ENCODE assay signal across 33 cellular contexts in genomic region chr4:16431871-16432270, GRCh38.
DNase-seq lines count a peak whose midpoint lies in the region; ATAC-seq and TF ChIP-seq lines count a peak whose summit lies in the region.
"Had no signal": no experiment of that assay in that cellular context is flagged by ENCODE, and none has a peak within 500 bp of the region (broad histone marks: within the 10 kb centered on the region; RNA-seq: fewer than 3 reads in every experiment).

No MANE protein-coding gene starts in this region.

- H3K9me3 Mint-ChIP-seq in neural progenitor cell: peaks cover 6% of the 10 kb centered on the region
- no peaks in the 10 kb centered on the region for H3K9me3 Mint-ChIP-seq in activated CD4-positive, alpha-beta memory T cell treated with anti-CD3 and anti-CD28 coated beads for 36 hours
- H3K9me3 Mint-ChIP-seq: CD8-positive, alpha-beta T cell had no signal

- H3K36me3 ChIP-seq in esophagus muscularis mucosa: no peaks in the 10 kb centered on the region
- no peaks in the 10 kb centered on the region for H3K36me3 ChIP-seq in neural progenitor cell
- H3K36me3 ChIP-seq in body of pancreas (replicated peaks in 1 of 2; ENCODE audit: insufficient read depth in 1 of 2, low read depth in 2 of 2): no peaks in the 10 kb centered on the region
- H3K36me3 ChIP-seq: BE2C; BLaER1; BLaER1 treated with 17β-estradiol and CSF1 and Interleukin-3, amounts not matched to agents 10 nM and 100 nM had no signal

- no peaks in the 10 kb centered on the region for H3K4me1 ChIP-seq in esophagus muscularis mucosa
- H3K4me1 ChIP-seq in neural progenitor cell: no peaks in the 10 kb centered on the region
- H3K4me1 ChIP-seq in body of pancreas: no peaks in the 10 kb centered on the region
- H3K4me1 ChIP-seq: A549; BE2C; BLaER1; BLaER1 treated with 17β-estradiol and CSF1 and Interleukin-3, amounts not matched to agents 10 nM and 100 nM; Caco-2 had no signal

- H4K20me1 ChIP-seq in neural progenitor cell (ENCODE audit: low read depth): no peaks in the 10 kb centered on the region
- H4K20me1 ChIP-seq: BLaER1; BLaER1 treated with 17β-estradiol and CSF1 and Interleukin-3, amounts not matched to agents 10 nM and 100 nM had no signal

- peaks cover 0 to 8% (median 2%) of the 10 kb centered on the region in 4 donors for H3K9me3 ChIP-seq in esophagus muscularis mucosa
- H3K9me3 ChIP-seq in neural progenitor cell (ENCODE audit: low read depth): no peaks in the 10 kb centered on the region
- H3K9me3 ChIP-seq in body of pancreas: no peaks in the 10 kb centered on the region
- H3K9me3 ChIP-seq: A549, BE2C, BLaER1 had no signal

- no peaks in the 10 kb centered on the region for H3K36me3 Mint-ChIP-seq in neural progenitor cell
- no peaks in the 10 kb centered on the region for H3K36me3 Mint-ChIP-seq in activated CD4-positive, alpha-beta memory T cell treated with anti-CD3 and anti-CD28 coated beads for 36 hours
- H3K36me3 Mint-ChIP-seq: CD14-positive monocyte; CD4-positive, alpha-beta memory T cell; CD4-positive, CD25-positive, alpha-beta regulatory T cell; CD8-positive, alpha-beta T cell had no signal

- TF ChIP-seq EP300 in esophagus muscularis mucosa (IDR thresholded peaks at IDR 0.05): no peak

- H2AFZ ChIP-seq in neural progenitor cell (replicated peaks): peak overlapping the region; percentile 17

- H3K79me2 ChIP-seq in neural progenitor cell (ENCODE audit: low read depth): no peaks in the 10 kb centered on the region

- no peak for ATAC-seq in body of pancreas
- ATAC-seq: A549; CD8-positive, alpha-beta T cell had no signal

- H3K27me3 ChIP-seq in esophagus muscularis mucosa (no peaks in the 10 kb centered on the region), neural progenitor cell (no peaks in the 10 kb centered on the region), body of pancreas (no peaks in the 10 kb centered on the region)
- H3K27me3 ChIP-seq: BE2C; BLaER1; BLaER1 treated with 17β-estradiol and CSF1 and Interleukin-3, amounts not matched to agents 10 nM and 100 nM had no signal

- H3K27ac ChIP-seq in esophagus muscularis mucosa (replicated peaks in 1 of 4) (no peak overlapping the region), neural progenitor cell (no peak overlapping the region), body of pancreas (no peak overlapping the region)
- H3K27ac ChIP-seq: 22Rv1; A549; BLaER1; BLaER1 treated with 17β-estradiol and CSF1 and Interleukin-3, amounts not matched to agents 10 nM and 100 nM; C4-2B had no signal

- H3K9ac ChIP-seq in neural progenitor cell: no peak overlapping the region
- H3K9ac ChIP-seq: BLaER1; BLaER1 treated with 17β-estradiol and CSF1 and Interleukin-3, amounts not matched to agents 10 nM and 100 nM had no signal

- no peaks in the 10 kb centered on the region for H3K27me3 Mint-ChIP-seq in neural progenitor cell (ENCODE audit: insufficient read depth, low read depth)
- H3K27me3 Mint-ChIP-seq in activated CD4-positive, alpha-beta memory T cell treated with anti-CD3 and anti-CD28 coated beads for 36 hours: peaks cover 2% of the 10 kb centered on the region

- H3K4me3 Mint-ChIP-seq in neural progenitor cell: no peak overlapping the region
- no peak overlapping the region for H3K4me3 Mint-ChIP-seq in activated CD4-positive, alpha-beta memory T cell treated with anti-CD3 and anti-CD28 coated beads for 36 hours
- H3K4me3 Mint-ChIP-seq: B cell; CD14-positive monocyte; CD4-positive, alpha-beta memory T cell; CD4-positive, alpha-beta T cell; CD4-positive, CD25-positive, alpha-beta regulatory T cell; CD8-positive, alpha-beta memory T cell; CD8-positive, alpha-beta T cell had no signal

- H3K4me3 ChIP-seq in esophagus muscularis mucosa (no peak overlapping the region), neural progenitor cell (no peak overlapping the region), body of pancreas (no peak overlapping the region)
- H3K4me3 ChIP-seq: A549; BLaER1; BLaER1 treated with 17β-estradiol and CSF1 and Interleukin-3, amounts not matched to agents 10 nM and 100 nM had no signal

- peak; percentile 82 for DNase-seq in esophagus muscularis mucosa (ENCODE audit: extremely low spot score)
- no peak for DNase-seq in neural progenitor cell (ENCODE audit: low spot score)
- DNase-seq in retina: peak; percentile 68
- no peak for DNase-seq in NCI-H1694 treated with DMSO at 0.1 percent for 48 hours (lab: John Stamatoyannopoulos, UW)
- no peak for DNase-seq in body of pancreas
- DNase-seq in activated CD4-positive, alpha-beta memory T cell treated with anti-CD3 and anti-CD28 coated beads for 36 hours: no peak
- DNase-seq: 8988T; ACHN; AML-193; BE2C; C1 segment of cervical spinal cord; Caco-2; Calu3; CD4-positive, alpha-beta memory T cell; CD4-positive, alpha-beta T cell; CD4-positive, CD25-positive, alpha-beta regulatory T cell; CD8-positive, alpha-beta memory T cell; CD8-positive, alpha-beta T cell; COR-L47; DMS 273 treated with DMSO at 0.1 percent for 48 hours; DMS153; DMS53; DMS79; DMS79 treated with DMSO at 0.1 percent for 48 hours; DND-41; EL had no signal

- no peak overlapping the region for H3K27ac Mint-ChIP-seq in neural progenitor cell
- H3K27ac Mint-ChIP-seq in activated CD4-positive, alpha-beta memory T cell treated with anti-CD3 and anti-CD28 coated beads for 36 hours: no peak overlapping the region
- H3K27ac Mint-ChIP-seq: B cell; CD4-positive, alpha-beta memory T cell; CD4-positive, alpha-beta T cell; CD4-positive, CD25-positive, alpha-beta regulatory T cell; CD8-positive, alpha-beta memory T cell; CD8-positive, alpha-beta T cell had no signal

- POLR2A ChIA-PET in activated CD4-positive, alpha-beta memory T cell treated with anti-CD3 and anti-CD28 coated beads for 36 hours (lab: Charles Lee): no interaction called here

- TF ChIP-seq POLR2A in esophagus muscularis mucosa (IDR thresholded peaks at IDR 0.05; ENCODE audit: low read depth) (no peak), body of pancreas (IDR thresholded peaks at IDR 0.05) (no peak)

- H3K4me1 Mint-ChIP-seq in neural progenitor cell: peaks cover 3% of the 10 kb centered on the region
- H3K4me1 Mint-ChIP-seq in activated CD4-positive, alpha-beta memory T cell treated with anti-CD3 and anti-CD28 coated beads for 36 hours (ENCODE audit: low read depth): no peaks in the 10 kb centered on the region
- H3K4me1 Mint-ChIP-seq: B cell; CD14-positive monocyte; CD4-positive, alpha-beta memory T cell; CD4-positive, CD25-positive, alpha-beta regulatory T cell; CD8-positive, alpha-beta memory T cell had no signal

- H3K4me2 ChIP-seq in neural progenitor cell: no peak overlapping the region
- H3K4me2 ChIP-seq: A549; BLaER1; BLaER1 treated with 17β-estradiol and CSF1 and Interleukin-3, amounts not matched to agents 10 nM and 100 nM had no signal

- TF ChIP-seq CTCF in esophagus muscularis mucosa (IDR thresholded peaks at IDR 0.05) (no peak), neural progenitor cell (IDR thresholded peaks at IDR 0.05) (no peak), body of pancreas (IDR thresholded peaks at IDR 0.05) (no peak)

- H3F3A ChIP-seq in neural progenitor cell (ENCODE audit: low read depth): no peaks in the 10 kb centered on the region

- CTCF ChIA-PET in activated CD4-positive, alpha-beta memory T cell treated with anti-CD3 and anti-CD28 coated beads for 36 hours (lab: Charles Lee): no interaction called here

- intact Hi-C loops in esophagus muscularis mucosa (cut with DNase I): no loop called here
- intact Hi-C loops in body of pancreas (cut with DNase I): no loop called here
- intact Hi-C loops in activated CD4-positive, alpha-beta memory T cell treated with anti-CD3 and anti-CD28 coated beads for 36 hours (cut with micrococcal nuclease): no loop called here

Comparison
In these comparisons a context has a peak if more than half of its experiments do, and no peak if none do; other contexts are left out.
1. DNase-seq: peak in esophagus muscularis mucosa (single experiment) and retina (single experiment); none in neural progenitor cell (single experiment), NCI-H1694 treated with DMSO at 0.1 percent for 48 hours (single experiment), body of pancreas (0 of 4) and activated CD4-positive, alpha-beta memory T cell treated with anti-CD3 and anti-CD28 coated beads for 36 hours (single experiment).